6 cellular contexts compared by ENCODE assay signal in the genomic region with DNA sequence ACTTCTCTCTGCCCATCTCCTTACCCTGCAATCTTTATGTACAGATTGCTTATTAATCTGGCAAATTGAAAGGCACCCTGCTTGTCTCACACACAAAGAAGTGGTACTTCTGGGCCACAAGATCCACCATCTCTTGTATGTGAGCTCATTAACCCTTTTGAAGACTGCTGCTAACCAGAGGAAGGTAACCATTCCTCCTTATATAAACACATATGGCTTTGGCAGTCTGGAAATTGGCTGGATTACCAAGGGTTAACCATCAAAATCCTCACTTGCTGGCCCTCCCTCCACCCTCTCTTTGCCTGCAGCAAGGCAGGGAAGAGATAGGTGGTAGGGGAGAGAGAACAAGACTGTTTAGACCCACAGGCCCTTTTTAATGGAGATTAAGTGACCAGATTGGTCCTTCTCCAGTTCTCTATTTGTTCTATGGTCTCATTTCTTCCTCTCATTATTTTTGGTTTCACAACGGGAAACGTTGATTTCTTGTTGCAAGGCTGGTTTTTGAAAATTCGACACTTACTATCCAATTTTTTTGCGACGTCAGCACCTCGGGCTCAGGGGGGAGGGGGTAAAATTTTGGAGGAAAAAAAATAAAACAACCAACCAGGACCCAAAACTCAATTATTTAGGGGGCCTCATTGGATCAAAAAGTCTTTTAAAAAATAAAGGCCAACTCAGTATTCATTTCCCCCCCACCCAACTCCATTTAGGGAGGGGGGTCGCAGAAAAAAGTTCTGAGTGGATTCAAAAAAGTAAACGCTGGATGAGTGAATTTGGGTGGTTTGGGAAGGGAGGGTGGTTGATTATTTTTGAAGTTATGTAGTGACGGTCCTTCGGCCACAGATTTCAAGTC. TPM values are rescaled to one million over a fixed set of nuclear protein-coding genes. Genes with fewer than 3 reads are reported as not detected.
A peak's percentile ranks its signal among the peaks of the same experiment; 100 is the strongest.
DNase-seq lines count a peak whose midpoint lies in the region; ATAC-seq and TF ChIP-seq lines count a peak whose summit lies in the region.

No MANE protein-coding gene starts in this region.

- TF ChIP-seq CTCF in IMR-90 (conservative IDR thresholded peaks at IDR 0.05; ENCODE audit: low read depth, low read length) (no peak), retinal pigment epithelial cell (conservative IDR thresholded peaks at IDR 0.05; ENCODE audit: low read depth, low read length) (no peak)

- H3K23ac ChIP-seq in IMR-90 (ENCODE audit: low read depth, low read length): peak overlapping the region; percentile 99

- H3K79me1 ChIP-seq in IMR-90 (ENCODE audit: low read depth in 1 of 2, low read length in 2 of 2): peaks cover 25 to 52% of the 10 kb centered on the region in 2 experiments

- peak overlapping the region; percentile 96 for H3K4me2 ChIP-seq in IMR-90 (ENCODE audit: low read depth, low read length)

- ATAC-seq in IMR-90 (ENCODE audit: low read depth): no peak
- no peak for ATAC-seq in GM19452 (IDR thresholded peaks at IDR 0.05; ENCODE audit: unreplicated experiment)
- ATAC-seq in GM19035 (IDR thresholded peaks at IDR 0.05; ENCODE audit: unreplicated experiment): no peak

- WGBS in IMR-90 (ENCODE audit: extremely low coverage in 2 of 2, insufficient read length in 1 of 2), 2 experiments: 100% methylated on average over 1 of the region's 10 CpGs; no CpG with 5 or more reads in 1 of the 2 experiments

- H2AK9ac ChIP-seq in IMR-90 (replicated peaks; ENCODE audit: low read depth, low read length, poor library complexity): peak overlapping the region; percentile 100

- peaks cover 17% of the 10 kb centered on the region for H3K36me3 ChIP-seq in IMR-90 (ENCODE audit: control insufficient read depth, insufficient read depth, low read length)

- H4K5ac ChIP-seq in IMR-90 (ENCODE audit: low read depth, low read length): peak overlapping the region; percentile 97

- H2BK5ac ChIP-seq in IMR-90 (ENCODE audit: low read depth, low read length, poor library complexity, severe bottlenecking): peak overlapping the region; percentile 92

- H3K9me1 ChIP-seq in IMR-90 (ENCODE audit: insufficient read depth, low read length): peaks cover 10% of the 10 kb centered on the region

- peak overlapping the region; percentile 99 for H4K91ac ChIP-seq in IMR-90 (ENCODE audit: insufficient read depth, low read depth, low read length)

- no peak overlapping the region for H2AFZ ChIP-seq in IMR-90 (replicated peaks; ENCODE audit: low read length, poor library complexity)

- intact Hi-C loops in IMR-90 (cut with micrococcal nuclease): loop anchor here (2.0 kb wide), 1 partner anchor 105 kb away; a partner anchor contains a TSS

- POLR2A ChIA-PET in IMR-90 (lab: Charles Lee; ENCODE audit: unreplicated experiment): interaction anchor here (0.7 to 1.2 kb wide), 6 partner anchors 10 to 297 kb away, joined by 3 to 8 read pairs (median 3); a partner anchor contains a TSS

- H3K4me1 ChIP-seq in IMR-90 (ENCODE audit: control insufficient read depth, insufficient read depth, low read length): peaks cover 8% of the 10 kb centered on the region

- peak overlapping the region; percentile 73 for H3K4me3 ChIP-seq in IMR-90 (ENCODE audit: insufficient read depth, low read depth, low read length)
- peak overlapping the region; percentile 100 for H3K4me3 ChIP-seq in retinal pigment epithelial cell (ENCODE audit: low read length)

- peak overlapping the region; percentile 99 for H3K4ac ChIP-seq in IMR-90 (ENCODE audit: low read depth, low read length)

- peak overlapping the region; percentile 99 for H3K9ac ChIP-seq in IMR-90 (ENCODE audit: low read depth, low read length)

- TF ChIP-seq RAD21 in IMR-90 (IDR thresholded peaks at IDR 0.05; ENCODE audit: low read length): no peak

- H2AK5ac ChIP-seq in IMR-90 (ENCODE audit: low read depth, low read length): peak overlapping the region; percentile 99

- H3K27ac ChIP-seq in IMR-90 (ENCODE audit: insufficient read depth, low read length) (peak overlapping the region; percentile 91), epithelial cell of prostate (peak overlapping the region; percentile 95)

- H2BK120ac ChIP-seq in IMR-90 (ENCODE audit: low read depth, low read length): peak overlapping the region; percentile 6

- H3K9me3 ChIP-seq in IMR-90 (ENCODE audit: control insufficient read depth, insufficient read depth, low read length): no peaks in the 10 kb centered on the region

- peak overlapping the region; percentile 100 for H3K56ac ChIP-seq in IMR-90 (ENCODE audit: extremely low read depth, insufficient read depth, low read length)

- CTCF ChIA-PET in IMR-90 (lab: Yijun Ruan, JAX): no interaction called here

- H4K8ac ChIP-seq in IMR-90 (ENCODE audit: low read depth in 2 of 2, low read length in 2 of 2): peak overlapping the region; percentile 87 to 100

- H2BK20ac ChIP-seq in IMR-90 (ENCODE audit: low read depth, low read length): no peak overlapping the region

- in situ Hi-C loops in IMR-90 (cut with MboI; ENCODE audit: low sequenced_read_pairs): no loop called here

- H2BK15ac ChIP-seq in IMR-90 (ENCODE audit: low read depth, low read length): no peak overlapping the region

- no peak for DNase-seq in IMR-90
- DNase-seq in epithelial cell of prostate (ENCODE audit: low read depth, low spot score): no peak
- no peak for DNase-seq in retinal pigment epithelial cell (ENCODE audit: low read depth)

- H3K18ac ChIP-seq in IMR-90 (ENCODE audit: low read depth, low read length): peak overlapping the region; percentile 91

- peak; percentile 84 for TF ChIP-seq POLR2A in IMR-90 (IDR thresholded peaks at IDR 0.05; ENCODE audit: low read depth, low read length)
- peak; percentile 43; the same call in 1 of the 2 replicates for TF ChIP-seq POLR2A in Raji (IDR thresholded peaks at IDR 0.05; ENCODE audit: insufficient read depth, low read depth, low read length)

- H3K27me3 ChIP-seq in IMR-90 (ENCODE audit: control insufficient read depth, insufficient read depth, low read length): no peaks in the 10 kb centered on the region

- dilution Hi-C loops in IMR-90 (cut with HindIII; ENCODE audit: low sequenced_read_pairs, unreplicated experiment): no loop called here

- no TSS peak for BruUV-seq in IMR-90 (replicated peaks; lab: Mats Ljungman, UMichigan)

- peak overlapping the region; percentile 99 for H3K14ac ChIP-seq in IMR-90 (replicated peaks; ENCODE audit: low read depth, low read length)

- peaks cover 38% of the 10 kb centered on the region for H4K20me1 ChIP-seq in IMR-90 (ENCODE audit: insufficient read depth, low read length)

TF ChIP-seq in IMR-90, 13 proteins besides CTCF, POLR2A, EP300 and RAD21:
- TF ChIP-seq RFX5 (IDR thresholded peaks at IDR 0.05; ENCODE audit: low read depth, low read length): no peak
- TF ChIP-seq CEBPB (IDR thresholded peaks at IDR 0.05; ENCODE audit: low read depth, low read length): no peak
- TF ChIP-seq MAFK (IDR thresholded peaks at IDR 0.05; ENCODE audit: low read depth, low read length): peak; percentile 93
- TF ChIP-seq CHD1 (IDR thresholded peaks at IDR 0.05; ENCODE audit: low read depth, low read length): peak; percentile 5

RNA-seq across cellular contexts. Expression of a gene that starts 0.9 kb away (rescaled TPM):
- total RNA-seq in IMR-90 (2012; rRNA removed): 16.1 and 18.8 TPM in 2 replicates
- polyA plus RNA-seq in IMR-90 (2012; rRNA removed): 21.2 TPM in 2 replicates
- polyA plus RNA-seq in IMR-90 (2012; cell fraction: cytosol; rRNA removed): 11.5 and 12.8 TPM in 2 replicates
- polyA plus RNA-seq in IMR-90 (2012; cell fraction: nucleus; rRNA removed; ENCODE audit: low replicate concordance): 37.5 and 59.7 TPM in 2 replicates

RNA-seq across cellular contexts. Expression of a gene that starts 1.5 kb away (rescaled TPM):
- 71.7 and 82.3 TPM in 2 replicates for total RNA-seq in IMR-90 (2012; rRNA removed)
- 51.2 and 59.8 TPM in 2 replicates for polyA plus RNA-seq in IMR-90 (2012; rRNA removed)
- 39.5 and 39.8 TPM in 2 replicates for polyA plus RNA-seq in IMR-90 (2012; cell fraction: cytosol; rRNA removed)
- 11.0 and 12.8 TPM in 2 replicates for polyA plus RNA-seq in IMR-90 (2012; cell fraction: nucleus; rRNA removed; ENCODE audit: low replicate concordance)

RNA-seq across cellular contexts. Expression of a gene that starts 10.5 kb away (rescaled TPM):
- 3.3 and 5.6 TPM in 2 replicates for total RNA-seq in IMR-90 (2012; rRNA removed)
- polyA plus RNA-seq in IMR-90 (2012; rRNA removed): 13.2 and 15.5 TPM in 2 replicates
- 7.6 and 8.7 TPM in 2 replicates for polyA plus RNA-seq in IMR-90 (2012; cell fraction: cytosol; rRNA removed)
- 48.1 and 107 TPM in 2 replicates for polyA plus RNA-seq in IMR-90 (2012; cell fraction: nucleus; rRNA removed; ENCODE audit: low replicate concordance)

RNA-seq across cellular contexts. Expression of a gene that starts 30.7 kb away (rescaled TPM):
- total RNA-seq in IMR-90 (2012; rRNA removed): 1.1 and 1.4 TPM in 2 replicates
- 11.7 and 12.8 TPM in 2 replicates for polyA plus RNA-seq in IMR-90 (2012; rRNA removed)
- polyA plus RNA-seq in IMR-90 (2012; cell fraction: cytosol; rRNA removed): 10.8 and 15.8 TPM in 2 replicates
- polyA plus RNA-seq in IMR-90 (2012; cell fraction: nucleus; rRNA removed; ENCODE audit: low replicate concordance): 30.4 and 39.8 TPM in 2 replicates

RNA-seq across cellular contexts. Expression of a gene that starts 44.9 kb away (rescaled TPM):
- total RNA-seq in IMR-90 (2012; rRNA removed): 47.5 and 48.6 TPM in 2 replicates
- polyA plus RNA-seq in IMR-90 (2012; rRNA removed): 35.8 and 39.1 TPM in 2 replicates
- polyA plus RNA-seq in IMR-90 (2012; cell fraction: cytosol; rRNA removed): 29.2 and 30.4 TPM in 2 replicates
- 48.3 and 57.9 TPM in 2 replicates for polyA plus RNA-seq in IMR-90 (2012; cell fraction: nucleus; rRNA removed; ENCODE audit: low replicate concordance)
